ENCODE assay signal across 10 cellular contexts in genomic region chr7:54541941-54542618, GRCh38. TPM values are rescaled to one million over a fixed set of nuclear protein-coding genes. Genes with fewer than 3 reads are reported as not detected.
A peak's percentile ranks its signal among the peaks of the same experiment; 100 is the strongest.
DNase-seq lines count a peak whose midpoint lies in the region; ATAC-seq and TF ChIP-seq lines count a peak whose summit lies in the region.
"Had no signal": no experiment of that assay in that cellular context is flagged by ENCODE, and none has a peak within 500 bp of the region (broad histone marks: within the 10 kb centered on the region; RNA-seq: fewer than 3 reads in every experiment).

VSTM2A (plus strand) TSS chr7:54542375; CDS start chr7:54542731, 356 bp downstream.

- H3K4me1 ChIP-seq in colonic mucosa (no peaks in the 10 kb centered on the region), muscle layer of colon (ENCODE audit: insufficient read depth, low read length) (peaks cover 4% of the 10 kb centered on the region)
- H3K4me1 ChIP-seq in effector memory CD4-positive, alpha-beta T cell (ENCODE audit: control insufficient read depth, insufficient read depth, low read length, poor library complexity, severe bottlenecking), result no peaks in the 10 kb centered on the region

- H3K4me3 ChIP-seq in colonic mucosa (peak within 1 kb of the TSS; percentile 2), muscle layer of colon (ENCODE audit: low read depth in 1 of 2, low read length in 2 of 2) (peak within 1 kb of the TSS; percentile 13 to 32)
- H3K4me3 ChIP-seq in effector memory CD4-positive, alpha-beta T cell (ENCODE audit: insufficient read depth, low read depth, low read length, poor library complexity, severe bottlenecking), result no peak within 1 kb of the TSS

- H3K9me3 ChIP-seq in colonic mucosa (no peaks in the 10 kb centered on the region), muscle layer of colon (ENCODE audit: low read length) (no peaks in the 10 kb centered on the region)
- H3K9me3 ChIP-seq in effector memory CD4-positive, alpha-beta T cell (ENCODE audit: control insufficient read depth, low read length), result no peaks in the 10 kb centered on the region

- no peak for ATAC-seq in HG03097 (IDR thresholded peaks at IDR 0.05; ENCODE audit: low FRiP score, unreplicated experiment)

- H3K27me3 ChIP-seq in colonic mucosa (peaks cover 40% of the 10 kb centered on the region), muscle layer of colon (ENCODE audit: control insufficient read depth in 1 of 2, insufficient read depth in 2 of 2, low read length in 2 of 2) (peaks cover 23 to 51% of the 10 kb centered on the region in 2 donors)
- peaks cover 12% of the 10 kb centered on the region for H3K27me3 ChIP-seq in effector memory CD4-positive, alpha-beta T cell (replicated peaks; ENCODE audit: control insufficient read depth, insufficient read depth, low read length, poor library complexity, severe bottlenecking)

- H3K27ac ChIP-seq in 22Rv1 (peak within 1 kb of the TSS; percentile 86), colonic mucosa (no peak within 1 kb of the TSS), muscle layer of colon (ENCODE audit: low read depth, low read length) (no peak within 1 kb of the TSS)
- H3K27ac ChIP-seq in effector memory CD4-positive, alpha-beta T cell (ENCODE audit: insufficient read depth, low read length, poor library complexity, severe bottlenecking), result no peak within 1 kb of the TSS
- H3K27ac ChIP-seq: skin epidermis had no signal

- H3K9ac ChIP-seq in colonic mucosa (ENCODE audit: low read depth in 2 of 2, low read length in 2 of 2) (no peak within 1 kb of the TSS), muscle layer of colon (ENCODE audit: low read length) (no peak within 1 kb of the TSS)

- TF ChIP-seq CTCF in 22Rv1 (IDR thresholded peaks at IDR 0.05) (peak; percentile 40), colonic mucosa (IDR thresholded peaks at IDR 0.05) (no peak)

- peak; percentile 25 for DNase-seq in NCI-H2107 treated with DMSO at 0.1 percent for 48 hours (lab: John Stamatoyannopoulos, UW; ENCODE audit: unreplicated experiment)
- no peak for DNase-seq in colonic mucosa
- no peak for DNase-seq in NCI-H1436 (lab: John Stamatoyannopoulos, UW)
- DNase-seq in effector memory CD4-positive, alpha-beta T cell, result no peak
- no peak for DNase-seq in activated CD4-positive, alpha-beta T cell treated with anti-CD3 and anti-CD28 coated beads for 4 hours
- DNase-seq: amniotic stem cell had no signal

- intact Hi-C loops in colonic mucosa (cut with DNase I), result no loop called here

- H3K36me3 ChIP-seq in colonic mucosa (no peaks in the 10 kb centered on the region), muscle layer of colon (ENCODE audit: insufficient read depth, low read length) (no peaks in the 10 kb centered on the region)
- no peaks in the 10 kb centered on the region for H3K36me3 ChIP-seq in effector memory CD4-positive, alpha-beta T cell (ENCODE audit: control insufficient read depth, insufficient read depth, low read length)

RNA-seq across cellular contexts. Expression of gene VSTM2A, which starts in this region (rescaled TPM):
- 1 to 10 TPM in 1 of 2 donors, under 1 TPM in 1; 0.72 to 4.2 TPM for total RNA-seq in colonic mucosa
